8 cellular contexts compared by ENCODE assay signal in the genomic region with DNA sequence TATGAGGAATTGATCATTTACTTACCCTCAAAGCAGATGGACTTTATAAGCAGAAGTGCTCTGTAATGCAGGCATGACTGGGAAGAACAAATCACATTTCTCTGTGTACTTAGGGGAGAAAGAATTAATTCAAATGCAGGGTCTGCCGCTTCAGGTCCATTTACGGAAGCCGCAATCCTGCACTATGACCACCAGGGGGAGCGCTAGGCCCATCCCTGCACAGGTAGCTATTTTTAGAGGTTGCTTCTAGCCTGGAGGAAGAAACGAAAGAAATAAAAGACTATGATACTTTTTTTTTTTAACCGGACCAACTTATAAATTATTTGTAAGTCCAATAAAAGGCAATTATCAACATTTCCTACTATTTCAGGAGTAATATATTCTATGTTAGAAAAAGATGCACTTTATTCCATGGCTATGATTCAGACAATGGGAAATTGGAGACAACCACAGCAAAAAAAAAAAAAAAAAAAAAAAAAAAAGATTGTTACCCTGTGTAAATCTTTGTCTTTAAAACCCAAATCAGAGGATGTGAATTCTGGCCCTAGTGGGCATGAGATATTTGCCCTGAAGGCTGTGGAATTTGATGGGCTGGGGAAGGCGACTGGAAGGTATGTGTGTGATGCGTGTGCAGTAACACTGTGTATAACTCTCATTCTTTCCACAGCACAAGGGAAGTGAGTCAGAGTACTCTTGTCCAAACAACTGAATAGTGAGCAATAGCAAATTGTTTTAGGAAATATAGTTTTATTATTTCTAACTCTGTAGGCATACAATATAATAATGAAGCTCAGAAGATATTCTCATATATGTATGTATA. TPM values are rescaled to one million over a fixed set of nuclear protein-coding genes. Genes with fewer than 3 reads are reported as not detected.
DNase-seq lines count a peak whose midpoint lies in the region; ATAC-seq, FAIRE-seq and TF ChIP-seq lines count a peak whose summit lies in the region.

No MANE protein-coding gene starts in this region.

- peak; percentile 39 for DNase-seq in GM12892 (ENCODE audit: insufficient read length)
- peak; percentile 81 for DNase-seq in NCI-H82 (lab: John Stamatoyannopoulos, UW)
- DNase-seq in activated CD8-positive, alpha-beta T cell treated with anti-CD3 and anti-CD28 coated beads for 36 hours = peak; percentile 72
- DNase-seq in effector memory CD8-positive, alpha-beta T cell = peak; percentile 61 to 67 (median 63)
- DNase-seq in midbrain (lab: John Stamatoyannopoulos, UW) = peak; percentile 80
- DNase-seq in stimulated activated CD8-positive, alpha-beta memory T cell treated with anti-CD3 and anti-CD28 coated beads, Interleukin-2, amount 100 ng/mL, for 1 hour (ENCODE audit: low read depth in 2 of 2) = peak; percentile 32 to 45

- TF ChIP-seq CTCF in activated CD8-positive, alpha-beta T cell treated with anti-CD3 and anti-CD28 coated beads for 36 hours (IDR thresholded peaks at IDR 0.05) = peak; percentile 93

- H3K36me3 ChIP-seq in ACC112 (ENCODE audit: insufficient read depth, low read length) = no peaks in the 10 kb centered on the region

- CTCF ChIA-PET in activated CD8-positive, alpha-beta T cell treated with anti-CD3 and anti-CD28 coated beads for 36 hours (lab: Charles Lee) = interaction anchor here (0.6 to 2.6 kb wide), 8 partner anchors 11 to 1714 kb away, joined by 3 to 10 read pairs (median 3); partner anchors contain the start of gene OMA1

- peak overlapping the region; percentile 50; the same call in 1 of the 2 replicates for H3K4me3 ChIP-seq in ACC112 (ENCODE audit: low read depth, low read length)

- no peak overlapping the region for H2AFZ ChIP-seq in ACC112 (ENCODE audit: low read length, unreplicated experiment)

- peak overlapping the region; percentile 76 for H3K27ac ChIP-seq in ACC112 (ENCODE audit: low read depth, low read length)

- no peak for FAIRE-seq in GM12892 (lab: Jason Lieb, UNC)

- no peaks in the 10 kb centered on the region for H3K9me3 Mint-ChIP-seq in activated CD8-positive, alpha-beta T cell treated with anti-CD3 and anti-CD28 coated beads for 36 hours
- H3K9me3 Mint-ChIP-seq in effector memory CD8-positive, alpha-beta T cell = no peaks in the 10 kb centered on the region

- ATAC-seq in HG03135 (IDR thresholded peaks at IDR 0.05; ENCODE audit: unreplicated experiment) = peak; percentile 74
- peak; percentile 61 for ATAC-seq in activated CD8-positive, alpha-beta T cell treated with anti-CD3 and anti-CD28 coated beads for 36 hours
- ATAC-seq in effector memory CD8-positive, alpha-beta T cell (replicated peaks) = peak; percentile 83

- H3K27ac Mint-ChIP-seq in activated CD8-positive, alpha-beta T cell treated with anti-CD3 and anti-CD28 coated beads for 36 hours = no peak overlapping the region
- H3K27ac Mint-ChIP-seq in effector memory CD8-positive, alpha-beta T cell = no peak overlapping the region

- H3K36me3 Mint-ChIP-seq in activated CD8-positive, alpha-beta T cell treated with anti-CD3 and anti-CD28 coated beads for 36 hours (ENCODE audit: low read depth) = no peaks in the 10 kb centered on the region
- no peaks in the 10 kb centered on the region for H3K36me3 Mint-ChIP-seq in effector memory CD8-positive, alpha-beta T cell (ENCODE audit: insufficient read depth)

- peaks cover 7% of the 10 kb centered on the region for H3K4me1 ChIP-seq in ACC112 (ENCODE audit: control insufficient read depth, insufficient read depth, low read length, unreplicated experiment)

- peaks cover 5% of the 10 kb centered on the region for H3K4me1 Mint-ChIP-seq in activated CD8-positive, alpha-beta T cell treated with anti-CD3 and anti-CD28 coated beads for 36 hours (ENCODE audit: low read depth)
- peaks cover 0 to 9% of the 10 kb centered on the region in 2 donors for H3K4me1 Mint-ChIP-seq in effector memory CD8-positive, alpha-beta T cell (ENCODE audit: low read depth in 2 of 2)

- no peak for TF ChIP-seq POLR2A in GM12892 (IDR thresholded peaks at IDR 0.05; ENCODE audit: low read depth, low read length)

- peaks cover 21% of the 10 kb centered on the region for H3K27me3 ChIP-seq in ACC112 (ENCODE audit: insufficient read depth, low read length)

- H3K27me3 Mint-ChIP-seq in activated CD8-positive, alpha-beta T cell treated with anti-CD3 and anti-CD28 coated beads for 36 hours = peaks cover 6% of the 10 kb centered on the region
- peaks cover 20 to 48% of the 10 kb centered on the region in 2 donors for H3K27me3 Mint-ChIP-seq in effector memory CD8-positive, alpha-beta T cell

- no peak overlapping the region for H3K4me3 Mint-ChIP-seq in activated CD8-positive, alpha-beta T cell treated with anti-CD3 and anti-CD28 coated beads for 36 hours
- peak overlapping the region in 1 of 2 donors; percentile 35 for H3K4me3 Mint-ChIP-seq in effector memory CD8-positive, alpha-beta T cell

- intact Hi-C loops in activated CD8-positive, alpha-beta T cell treated with anti-CD3 and anti-CD28 coated beads for 36 hours (cut with micrococcal nuclease) = loop anchor here (10.0 kb wide), 1 partner anchor 1213 kb away; no protein-coding TSS in a partner anchor

- POLR2A ChIA-PET in activated CD8-positive, alpha-beta T cell treated with anti-CD3 and anti-CD28 coated beads for 36 hours (lab: Charles Lee) = no interaction called here

- H3K79me2 ChIP-seq in ACC112 (ENCODE audit: control insufficient read depth, insufficient read depth, low read length, unreplicated experiment) = no peaks in the 10 kb centered on the region

RNA-seq across cellular contexts. Expression of gene FYB2, which starts 12.9 kb away (rescaled TPM):
- not detected for polyA plus RNA-seq in GM12892 (2012; ENCODE audit: missing spikeins)
- not detected for total RNA-seq in activated CD8-positive, alpha-beta T cell treated with anti-CD3 and anti-CD28 coated beads for 36 hours

RNA-seq across cellular contexts. Expression of gene C8A, which starts 22.5 kb away (rescaled TPM):
- polyA plus RNA-seq in GM12892 (2012; ENCODE audit: missing spikeins) = not detected
- total RNA-seq in activated CD8-positive, alpha-beta T cell treated with anti-CD3 and anti-CD28 coated beads for 36 hours = not detected

Comparison
In these comparisons a context has a peak if more than half of its experiments do, and no peak if none do; other contexts are left out.
1. Peak in every context shown above with its lines: DNase-seq, ATAC-seq, H3K4me3 ChIP-seq and H3K27ac ChIP-seq.